In genomic region chr9:2228641-2229040, GRCh38 we compare ENCODE assay signal across 12 cellular contexts.
DNase-seq lines count a peak whose midpoint lies in the region; ATAC-seq and TF ChIP-seq lines count a peak whose summit lies in the region.
"Had no signal": no experiment of that assay in that cellular context is flagged by ENCODE, and none has a peak within 500 bp of the region (broad histone marks: within the 10 kb centered on the region; RNA-seq: fewer than 3 reads in every experiment).

No MANE protein-coding gene starts in this region.

- no peak for TF ChIP-seq EP300 in stomach (IDR thresholded peaks at IDR 0.05)

- peak overlapping the region in 3 of 4 donors; percentile 36 to 68 (median 59) for H3K27ac ChIP-seq in body of pancreas
- H3K27ac ChIP-seq in stomach: peak overlapping the region; percentile 60 to 80 (median 76)

- 53 to 59% methylated on average over 2 of the region's 2 CpGs for WGBS in body of pancreas, 2 donors
- 58 to 75% (median 61%) methylated on average over 2 of the region's 2 CpGs for WGBS in stomach, 5 donors

- intact Hi-C loops in body of pancreas (cut with DNase I) (no loop called here), stomach (cut with DNase I; ENCODE audit: low total_unique reads) (no loop called here)

- H3K4me3 ChIP-seq in body of pancreas (no peak overlapping the region), stomach (no peak overlapping the region)

- H3K4me1 ChIP-seq in body of pancreas (peaks cover 30% of the 10 kb centered on the region), stomach (peaks cover 0 to 50% (median 15%) of the 10 kb centered on the region in 4 donors)

- TF ChIP-seq CTCF in body of pancreas (IDR thresholded peaks at IDR 0.05): no peak
- no peak for TF ChIP-seq CTCF in stomach (IDR thresholded peaks at IDR 0.05)

- no peaks in the 10 kb centered on the region for H3K36me3 ChIP-seq in body of pancreas (replicated peaks in 1 of 2; ENCODE audit: insufficient read depth in 1 of 2, low read depth in 2 of 2)
- no peaks in the 10 kb centered on the region for H3K36me3 ChIP-seq in stomach

- H3K27me3 ChIP-seq in body of pancreas (no peaks in the 10 kb centered on the region), stomach (no peaks in the 10 kb centered on the region)

- TF ChIP-seq POLR2A in body of pancreas (IDR thresholded peaks at IDR 0.05) (no peak), stomach (IDR thresholded peaks at IDR 0.05) (no peak)

- ATAC-seq in HG03520 (IDR thresholded peaks at IDR 0.05; ENCODE audit: unreplicated experiment) (peak; percentile 25), body of pancreas (peak; percentile 62), HG03095 (IDR thresholded peaks at IDR 0.05; ENCODE audit: unreplicated experiment) (no peak)

- no peaks in the 10 kb centered on the region for H3K9me3 ChIP-seq in body of pancreas
- H3K9me3 ChIP-seq in stomach: no peaks in the 10 kb centered on the region

- DNase-seq in SIG-M5 treated with dmso at 0.1 percent for 504 hours (lab: John Stamatoyannopoulos, UW; ENCODE audit: unreplicated experiment) (peak; percentile 54), SIG-M5 (lab: John Stamatoyannopoulos, UW) (no peak), body of pancreas (no peak), stomach (no peak), AG08396 (ENCODE audit: low spot score) (no peak), KG1 (lab: John Stamatoyannopoulos, UW) (no peak)
- DNase-seq: activated CD4-positive, alpha-beta T cell treated with anti-CD3 and anti-CD28 coated beads for 1 hour; effector CD4-positive, alpha-beta T cell; GOT3; naive B cell had no signal
